ENCODE assay signal across 14 cellular contexts in the genomic region with DNA sequence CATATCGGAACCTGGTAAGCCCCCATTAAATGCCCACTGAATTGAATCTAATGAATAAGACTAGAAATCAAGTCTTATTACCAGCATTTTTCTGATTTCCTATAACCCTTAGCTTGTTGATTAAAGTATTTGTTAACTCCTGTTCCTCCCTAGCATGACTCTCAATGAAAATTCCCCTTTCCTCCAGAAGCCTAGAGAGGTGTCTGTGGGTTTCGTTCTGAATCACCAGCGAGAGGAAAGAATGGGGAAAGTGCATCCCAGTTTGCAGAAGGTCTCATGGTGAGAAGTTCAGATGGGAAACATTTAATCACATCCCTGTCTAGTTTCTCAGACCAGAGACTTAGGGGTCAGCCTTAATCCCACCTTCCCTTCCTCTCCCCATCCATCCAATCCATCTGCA. TPM values are rescaled to one million over a fixed set of nuclear protein-coding genes. Genes with fewer than 3 reads are reported as not detected.
DNase-seq lines count a peak whose midpoint lies in the region; ATAC-seq and TF ChIP-seq lines count a peak whose summit lies in the region.
"Had no signal": no experiment of that assay in that cellular context is flagged by ENCODE, and none has a peak within 500 bp of the region (broad histone marks: within the 10 kb centered on the region; RNA-seq: fewer than 3 reads in every experiment).

No MANE protein-coding gene starts in this region.

- H3K18ac ChIP-seq in IMR-90 (ENCODE audit: low read depth, low read length) = no peak overlapping the region

- WGBS in IMR-90 (ENCODE audit: extremely low coverage in 2 of 2, insufficient read length in 1 of 2), 2 experiments = no CpG with 5 or more reads among the region's 3 CpGs

- in situ Hi-C loops in IMR-90 (cut with MboI; ENCODE audit: low sequenced_read_pairs) = loop anchor here (5.0 kb wide), 1 partner anchor 82 kb away; no protein-coding TSS in a partner anchor

- BruUV-seq in IMR-90 (replicated peaks; lab: Mats Ljungman, UMichigan) = no TSS peak

- POLR2A ChIA-PET in IMR-90 (lab: Charles Lee; ENCODE audit: unreplicated experiment) = no interaction called here

- TF ChIP-seq POLR2A in IMR-90 (IDR thresholded peaks at IDR 0.05; ENCODE audit: low read depth, low read length) = no peak

- no peak overlapping the region for H2BK15ac ChIP-seq in IMR-90 (ENCODE audit: low read depth, low read length)

- peaks cover 5% of the 10 kb centered on the region; the same call in 1 of the 2 replicates for H3K4me1 ChIP-seq in IMR-90 (ENCODE audit: control insufficient read depth, insufficient read depth, low read length)
- H3K4me1 ChIP-seq: HAP-1 had no signal

- no peak for ATAC-seq in IMR-90 (ENCODE audit: low read depth)
- ATAC-seq in stimulated activated effector memory CD8-positive, alpha-beta T cell treated with anti-CD3 and anti-CD28 coated beads, Interleukin-12 subunit alpha, Interleukin-12 subunit beta, amount 100 ng/mL, for 72 hours = no peak
- ATAC-seq in GM18511 (IDR thresholded peaks at IDR 0.05; ENCODE audit: unreplicated experiment) = no peak
- ATAC-seq in GM21526 (IDR thresholded peaks at IDR 0.05; ENCODE audit: low FRiP score, unreplicated experiment) = no peak

- no peak overlapping the region for H4K91ac ChIP-seq in IMR-90 (ENCODE audit: insufficient read depth, low read depth, low read length)

- H4K5ac ChIP-seq in IMR-90 (ENCODE audit: low read depth, low read length) = no peak overlapping the region

- H3K56ac ChIP-seq in IMR-90 (ENCODE audit: extremely low read depth, insufficient read depth, low read length) = no peak overlapping the region

- no peak overlapping the region for H3K4ac ChIP-seq in IMR-90 (ENCODE audit: low read depth, low read length)

- H3K4me3 Mint-ChIP-seq in activated T-cell treated with anti-CD3 and anti-CD28 coated beads, Interleukin-2, amount 50 U/mL, for 24 hours = no peak overlapping the region
- no peak overlapping the region for H3K4me3 Mint-ChIP-seq in activated naive CD8-positive, alpha-beta T cell treated with anti-CD3 and anti-CD28 coated beads for 36 hours
- H3K4me3 Mint-ChIP-seq in stimulated activated effector memory CD8-positive, alpha-beta T cell treated with anti-CD3 and anti-CD28 coated beads, Interleukin-12 subunit alpha, Interleukin-12 subunit beta, amount 100 ng/mL, for 72 hours = peak overlapping the region; percentile 11
- H3K4me3 Mint-ChIP-seq: CD14-positive monocyte had no signal

- no peak overlapping the region for H2BK20ac ChIP-seq in IMR-90 (ENCODE audit: low read depth, low read length)

- H3K4me3 ChIP-seq in IMR-90 (ENCODE audit: insufficient read depth, low read depth, low read length) = no peak overlapping the region
- H3K4me3 ChIP-seq: HAP-1 had no signal

- H2AK9ac ChIP-seq in IMR-90 (replicated peaks; ENCODE audit: low read depth, low read length, poor library complexity) = no peak overlapping the region

- dilution Hi-C loops in IMR-90 (cut with HindIII; ENCODE audit: low sequenced_read_pairs, unreplicated experiment) = no loop called here

- H3K9me3 ChIP-seq in IMR-90 (ENCODE audit: control insufficient read depth, insufficient read depth, low read length) = no peaks in the 10 kb centered on the region
- H3K9me3 ChIP-seq: HAP-1 had no signal

- H2AFZ ChIP-seq in IMR-90 (replicated peaks; ENCODE audit: low read length, poor library complexity) = no peak overlapping the region

- no peak for DNase-seq in activated T-cell treated with anti-CD3 and anti-CD28 coated beads, Interleukin-2, amount 50 U/mL, for 24 hours
- DNase-seq in activated T-cell treated with anti-CD3 and anti-CD28 coated beads, Interleukin-2, amount 50 U/mL, for 1 hour = no peak
- peak; percentile 26 for DNase-seq in IMR-90
- DNase-seq in activated naive CD8-positive, alpha-beta T cell treated with anti-CD3 and anti-CD28 coated beads for 36 hours = no peak
- no peak for DNase-seq in stimulated activated effector memory CD8-positive, alpha-beta T cell treated with anti-CD3 and anti-CD28 coated beads, Interleukin-12 subunit alpha, Interleukin-12 subunit beta, amount 100 ng/mL, for 72 hours (ENCODE audit: low spot score in 2 of 2)
- DNase-seq in NCI-H2227 (lab: John Stamatoyannopoulos, UW; ENCODE audit: unreplicated experiment) = no peak
- DNase-seq: NCI-H1417, NCI-H2029, NCI-H2171 treated with DMSO at 0.1 percent for 48 hours, NCI-H510A had no signal

- H2AK5ac ChIP-seq in IMR-90 (ENCODE audit: low read depth, low read length) = no peak overlapping the region

- H3K79me1 ChIP-seq in IMR-90 (ENCODE audit: low read depth in 1 of 2, low read length in 2 of 2) = no peaks in the 10 kb centered on the region; a peak in 1 of 4 replicates

- no peak for TF ChIP-seq CTCF in IMR-90 (conservative IDR thresholded peaks at IDR 0.05; ENCODE audit: low read depth, low read length)

- H3K27me3 ChIP-seq in IMR-90 (ENCODE audit: control insufficient read depth, insufficient read depth, low read length) = peaks cover 3% of the 10 kb centered on the region; the same call in 1 of the 2 replicates

- intact Hi-C loops in IMR-90 (cut with micrococcal nuclease) = loop anchor here (5.0 kb wide), 1 partner anchor 137 kb away; a partner anchor contains a TSS

- 0 out of 2 replicates have a peak, but pooled peaks cover 5% of the 10 kb centered on the region for H3K9me1 ChIP-seq in IMR-90 (ENCODE audit: insufficient read depth, low read length)

- no peak for TF ChIP-seq RAD21 in IMR-90 (IDR thresholded peaks at IDR 0.05; ENCODE audit: low read length)

- no peak overlapping the region for H2BK5ac ChIP-seq in IMR-90 (ENCODE audit: low read depth, low read length, poor library complexity, severe bottlenecking)

- no peak overlapping the region for H4K8ac ChIP-seq in IMR-90 (ENCODE audit: low read depth in 2 of 2, low read length in 2 of 2)

- peaks cover 29% of the 10 kb centered on the region for H3K4me1 Mint-ChIP-seq in activated T-cell treated with anti-CD3 and anti-CD28 coated beads, Interleukin-2, amount 50 U/mL, for 24 hours (ENCODE audit: low read depth)
- H3K4me1 Mint-ChIP-seq in activated naive CD8-positive, alpha-beta T cell treated with anti-CD3 and anti-CD28 coated beads for 36 hours = peaks cover 31% of the 10 kb centered on the region
- H3K4me1 Mint-ChIP-seq in stimulated activated effector memory CD8-positive, alpha-beta T cell treated with anti-CD3 and anti-CD28 coated beads, Interleukin-12 subunit alpha, Interleukin-12 subunit beta, amount 100 ng/mL, for 72 hours = peaks cover 16% of the 10 kb centered on the region

- CTCF ChIA-PET in IMR-90 (lab: Yijun Ruan, JAX) = no interaction called here

- no peaks in the 10 kb centered on the region for H3K36me3 ChIP-seq in IMR-90 (ENCODE audit: control insufficient read depth, insufficient read depth, low read length)
- H3K36me3 ChIP-seq: HAP-1 had no signal

- H3K9ac ChIP-seq in IMR-90 (ENCODE audit: low read depth, low read length) = no peak overlapping the region

- no peaks in the 10 kb centered on the region for H4K20me1 ChIP-seq in IMR-90 (ENCODE audit: insufficient read depth, low read length)

- no peak overlapping the region for H3K23ac ChIP-seq in IMR-90 (ENCODE audit: low read depth, low read length)

- no peaks in the 10 kb centered on the region for H3K9me3 Mint-ChIP-seq in activated T-cell treated with anti-CD3 and anti-CD28 coated beads, Interleukin-2, amount 50 U/mL, for 24 hours
- H3K9me3 Mint-ChIP-seq in activated naive CD8-positive, alpha-beta T cell treated with anti-CD3 and anti-CD28 coated beads for 36 hours = no peaks in the 10 kb centered on the region
- no peaks in the 10 kb centered on the region for H3K9me3 Mint-ChIP-seq in stimulated activated effector memory CD8-positive, alpha-beta T cell treated with anti-CD3 and anti-CD28 coated beads, Interleukin-12 subunit alpha, Interleukin-12 subunit beta, amount 100 ng/mL, for 72 hours
- H3K9me3 Mint-ChIP-seq: CD14-positive monocyte had no signal

- H3K27ac ChIP-seq in IMR-90 (ENCODE audit: insufficient read depth, low read length) = no peak overlapping the region

- no peak overlapping the region for H2BK120ac ChIP-seq in IMR-90 (ENCODE audit: low read depth, low read length)

- no peak overlapping the region for H3K4me2 ChIP-seq in IMR-90 (ENCODE audit: low read depth, low read length)

- no peak overlapping the region for H3K14ac ChIP-seq in IMR-90 (replicated peaks; ENCODE audit: low read depth, low read length)

- peak overlapping the region; percentile 60 for H3K27ac Mint-ChIP-seq in activated T-cell treated with anti-CD3 and anti-CD28 coated beads, Interleukin-2, amount 50 U/mL, for 24 hours
- H3K27ac Mint-ChIP-seq in activated naive CD8-positive, alpha-beta T cell treated with anti-CD3 and anti-CD28 coated beads for 36 hours = peak overlapping the region; percentile 65
- H3K27ac Mint-ChIP-seq in stimulated activated effector memory CD8-positive, alpha-beta T cell treated with anti-CD3 and anti-CD28 coated beads, Interleukin-12 subunit alpha, Interleukin-12 subunit beta, amount 100 ng/mL, for 72 hours = peak overlapping the region; percentile 71

- no peaks in the 10 kb centered on the region for H3K27me3 Mint-ChIP-seq in activated T-cell treated with anti-CD3 and anti-CD28 coated beads, Interleukin-2, amount 50 U/mL, for 24 hours
- no peaks in the 10 kb centered on the region for H3K27me3 Mint-ChIP-seq in activated naive CD8-positive, alpha-beta T cell treated with anti-CD3 and anti-CD28 coated beads for 36 hours

- peaks cover 76% of the 10 kb centered on the region for H3K36me3 Mint-ChIP-seq in activated T-cell treated with anti-CD3 and anti-CD28 coated beads, Interleukin-2, amount 50 U/mL, for 24 hours (ENCODE audit: low read depth)
- peaks cover 13% of the 10 kb centered on the region for H3K36me3 Mint-ChIP-seq in activated naive CD8-positive, alpha-beta T cell treated with anti-CD3 and anti-CD28 coated beads for 36 hours
- H3K36me3 Mint-ChIP-seq in stimulated activated effector memory CD8-positive, alpha-beta T cell treated with anti-CD3 and anti-CD28 coated beads, Interleukin-12 subunit alpha, Interleukin-12 subunit beta, amount 100 ng/mL, for 72 hours = peaks cover 84% of the 10 kb centered on the region

RNA-seq across cellular contexts. Expression of a gene that starts 26.9 kb away (rescaled TPM):
- 0.54 and 0.56 TPM in 2 replicates for total RNA-seq in IMR-90 (2012; rRNA removed)
- polyA plus RNA-seq in IMR-90 (2012; rRNA removed) = 5.0 and 6.6 TPM in 2 replicates
- 1.8 and 5.3 TPM in 2 replicates for polyA plus RNA-seq in IMR-90 (2012; cell fraction: cytosol; rRNA removed)
- 11.7 and 16.9 TPM in 2 replicates for polyA plus RNA-seq in IMR-90 (2012; cell fraction: nucleus; rRNA removed; ENCODE audit: low replicate concordance)
- 10 to 100 TPM; 50.8 to 52.2 TPM for total RNA-seq in activated naive CD8-positive, alpha-beta T cell treated with anti-CD3 and anti-CD28 coated beads for 36 hours

RNA-seq across cellular contexts. Expression of a gene that starts 29.4 kb away (rescaled TPM):
- total RNA-seq in IMR-90 (2012; rRNA removed) = 8.1 and 10.0 TPM in 2 replicates
- 12.7 and 14.1 TPM in 2 replicates for polyA plus RNA-seq in IMR-90 (2012; rRNA removed)
- polyA plus RNA-seq in IMR-90 (2012; cell fraction: cytosol; rRNA removed) = 4.9 and 11.7 TPM in 2 replicates
- polyA plus RNA-seq in IMR-90 (2012; cell fraction: nucleus; rRNA removed; ENCODE audit: low replicate concordance) = 4.1 and 12.6 TPM in 2 replicates
- total RNA-seq in activated naive CD8-positive, alpha-beta T cell treated with anti-CD3 and anti-CD28 coated beads for 36 hours = 10 to 100 TPM; 15.5 to 16.0 TPM

RNA-seq across cellular contexts. Expression of a gene that starts 35.4 kb away (rescaled TPM):
- not detected in 2 replicates for total RNA-seq in IMR-90 (2012; rRNA removed)
- 0.07 and 0.10 TPM in 2 replicates for polyA plus RNA-seq in IMR-90 (2012; rRNA removed)
- polyA plus RNA-seq in IMR-90 (2012; cell fraction: cytosol; rRNA removed) = 0.12 TPM in 1 of 2 replicates, not detected in the other
- polyA plus RNA-seq in IMR-90 (2012; cell fraction: nucleus; rRNA removed; ENCODE audit: low replicate concordance) = 0.57 and 1.1 TPM in 2 replicates
- total RNA-seq in activated naive CD8-positive, alpha-beta T cell treated with anti-CD3 and anti-CD28 coated beads for 36 hours = under 1 TPM; 0.58 to 0.74 TPM

Comparison
In these comparisons a context has a peak if more than half of its experiments do, and no peak if none do; other contexts are left out.
1. RNA of a gene that starts 26.9 kb away (total RNA-seq): 50.8 to 52.2 TPM in activated naive CD8-positive, alpha-beta T cell treated with anti-CD3 and anti-CD28 coated beads for 36 hours; 0.54 to 0.56 TPM in IMR-90; every median in the first group is over 10 times any median in the second.
2. Peak in every context shown above with its lines, with median percentiles within 50 percentile points of each other: H3K27ac Mint-ChIP-seq.